In genomic region chr1:24308365-24309015, GRCh38 we compare ENCODE assay signal across 15 cellular contexts. TPM values are rescaled to one million over a fixed set of nuclear protein-coding genes. Genes with fewer than 3 reads are reported as not detected.
DNase-seq lines count a peak whose midpoint lies in the region; ATAC-seq, FAIRE-seq and TF ChIP-seq lines count a peak whose summit lies in the region.
"Had no signal": no experiment of that assay in that cellular context is flagged by ENCODE, and none has a peak within 500 bp of the region (broad histone marks: within the 10 kb centered on the region; RNA-seq: fewer than 3 reads in every experiment).

No MANE protein-coding gene starts in this region.

- no peak for TF ChIP-seq POLR2A in GM12891 (IDR thresholded peaks at IDR 0.05; ENCODE audit: low read depth, low read length)

- H3K9me3 Mint-ChIP-seq in CD8-positive, alpha-beta memory T cell: no peaks in the 10 kb centered on the region
- H3K9me3 Mint-ChIP-seq: activated B cell treated with CpG ODN at 0.5 μM for 24 hours, naive B cell had no signal

- H3K79me2 ChIP-seq in OCI-LY7 (ENCODE audit: insufficient read depth, low read depth, low read length): no peaks in the 10 kb centered on the region
- no peaks in the 10 kb centered on the region for H3K79me2 ChIP-seq in osteoblast (ENCODE audit: insufficient read depth, low read length)

- intact Hi-C loops in OCI-LY7 (cut with micrococcal nuclease; ENCODE audit: unreplicated experiment): no loop called here

- H3K27ac ChIP-seq in OCI-LY7 (ENCODE audit: low read depth, low read length, poor library complexity, severe bottlenecking) (no peak overlapping the region), osteoblast (ENCODE audit: low read depth, low read length) (no peak overlapping the region)
- no peak overlapping the region for H3K27ac ChIP-seq in CD8-positive, alpha-beta memory T cell (ENCODE audit: low read depth, low read length)

- H3K27me3 ChIP-seq in osteoblast (ENCODE audit: insufficient read depth, low read length): peaks cover 17% of the 10 kb centered on the region
- no peaks in the 10 kb centered on the region for H3K27me3 ChIP-seq in CD8-positive, alpha-beta memory T cell (ENCODE audit: insufficient read depth, low read length, poor library complexity, severe bottlenecking)

- POLR2A ChIA-PET in OCI-LY7 (lab: Charles Lee): no interaction called here
- POLR2A ChIA-PET in CD8-positive, alpha-beta memory T cell (lab: Charles Lee): no interaction called here

- no peaks in the 10 kb centered on the region for H3K36me3 Mint-ChIP-seq in CD8-positive, alpha-beta memory T cell

- H3K9me3 ChIP-seq in OCI-LY7 (ENCODE audit: low read length) (no peaks in the 10 kb centered on the region), osteoblast (ENCODE audit: low read depth, low read length) (no peaks in the 10 kb centered on the region)
- no peaks in the 10 kb centered on the region for H3K9me3 ChIP-seq in CD8-positive, alpha-beta memory T cell (ENCODE audit: low read length)

- H3K36me3 ChIP-seq in OCI-LY7 (ENCODE audit: insufficient read depth, low read length): no peaks in the 10 kb centered on the region
- no peaks in the 10 kb centered on the region for H3K36me3 ChIP-seq in osteoblast (ENCODE audit: insufficient read depth, low read length)
- H3K36me3 ChIP-seq in CD8-positive, alpha-beta memory T cell (ENCODE audit: insufficient read depth, low read length): no peaks in the 10 kb centered on the region

- FAIRE-seq in GM12891 (lab: Jason Lieb, UNC): peak; percentile 28
- FAIRE-seq: G401.6, RCC 7860 had no signal

- H3K4me3 ChIP-seq in OCI-LY7 (ENCODE audit: low read depth, low read length, poor library complexity, severe bottlenecking): no peak overlapping the region
- no peak overlapping the region for H3K4me3 ChIP-seq in epithelial cell of esophagus (ENCODE audit: low read length)
- no peak overlapping the region for H3K4me3 ChIP-seq in osteoblast (ENCODE audit: insufficient read depth, low read length)
- no peak overlapping the region for H3K4me3 ChIP-seq in CD8-positive, alpha-beta memory T cell (ENCODE audit: low read length)

- TF ChIP-seq CTCF in OCI-LY7 (conservative IDR thresholded peaks at IDR 0.05; ENCODE audit: low read length): peak; percentile 45
- peak; percentile 36 for TF ChIP-seq CTCF in epithelial cell of esophagus (IDR thresholded peaks at IDR 0.05; ENCODE audit: insufficient read depth, low read depth, low read length, missing control alignments)
- peak; percentile 48 for TF ChIP-seq CTCF in osteoblast (IDR thresholded peaks at IDR 0.05; ENCODE audit: extremely low read depth, low read depth, low read length)

- no peaks in the 10 kb centered on the region for H3K4me1 Mint-ChIP-seq in CD8-positive, alpha-beta memory T cell
- H3K4me1 Mint-ChIP-seq: naive B cell had no signal

- H3K4me2 ChIP-seq in OCI-LY7 (ENCODE audit: low read length) (no peak overlapping the region), osteoblast (ENCODE audit: insufficient read depth, low read length) (no peak overlapping the region)

- no peak for ATAC-seq in GM21447 (IDR thresholded peaks at IDR 0.05; ENCODE audit: unreplicated experiment)

- no TSS peak for BruUV-seq in OCI-LY7 (replicated peaks; lab: Mats Ljungman, UMichigan)

- no peaks in the 10 kb centered on the region for H3K9me2 ChIP-seq in OCI-LY7 (ENCODE audit: insufficient read depth, low read length)

- CTCF ChIA-PET in OCI-LY7 (lab: Charles Lee; ENCODE audit: unreplicated experiment): no interaction called here
- CTCF ChIA-PET in CD8-positive, alpha-beta memory T cell (lab: Charles Lee): interaction anchor here (1.3 kb wide), 1 partner anchor 14 kb away, joined by 3 read pairs; no protein-coding TSS in a partner anchor

- H3K27ac Mint-ChIP-seq in CD8-positive, alpha-beta memory T cell: peak overlapping the region in 1 of 8 donors; percentile 10
- H3K27ac Mint-ChIP-seq: activated B cell treated with CpG ODN at 0.5 μM for 24 hours, naive B cell had no signal

- H2AFZ ChIP-seq in OCI-LY7 (ENCODE audit: low read length) (no peak overlapping the region), osteoblast (ENCODE audit: low read length) (no peak overlapping the region)

- H3K4me3 Mint-ChIP-seq in CD8-positive, alpha-beta memory T cell: no peak overlapping the region
- H3K4me3 Mint-ChIP-seq: activated B cell treated with CpG ODN at 0.5 μM for 24 hours had no signal

- peaks cover 19 to 27% of the 10 kb centered on the region in 2 donors for H3K27me3 Mint-ChIP-seq in CD8-positive, alpha-beta memory T cell

- H3K4me1 ChIP-seq in OCI-LY7 (ENCODE audit: insufficient read depth, low read length, poor library complexity, severe bottlenecking) (no peaks in the 10 kb centered on the region), osteoblast (ENCODE audit: insufficient read depth, low read length) (no peaks in the 10 kb centered on the region)
- no peaks in the 10 kb centered on the region for H3K4me1 ChIP-seq in CD8-positive, alpha-beta memory T cell (ENCODE audit: insufficient read depth, low read length)

- H4K20me1 ChIP-seq in OCI-LY7 (ENCODE audit: insufficient read depth, low read length): no peaks in the 10 kb centered on the region
- H4K20me1 ChIP-seq in osteoblast (ENCODE audit: insufficient read depth, low read length): no peaks in the 10 kb centered on the region

- DNase-seq in GM12891 (ENCODE audit: insufficient read length, low spot score): no peak
- DNase-seq in OCI-LY7 (ENCODE audit: low spot score): peak; percentile 20
- no peak for DNase-seq in epithelial cell of esophagus (ENCODE audit: low read depth)
- peak; percentile 70 for DNase-seq in osteoblast (ENCODE audit: insufficient read length, low spot score, missing footprints)
- no peak for DNase-seq in CD8-positive, alpha-beta memory T cell
- DNase-seq in KG1 (lab: John Stamatoyannopoulos, UW): no peak
- DNase-seq: activated B cell treated with CpG ODN at 0.5 μM for 24 hours; hypothalamus; naive B cell; NCI-H1694; stimulated activated naive CD4-positive, alpha-beta T cell had no signal

TF ChIP-seq in GM12891, 5 proteins besides CTCF, POLR2A, EP300 and RAD21:
- TF ChIP-seq TAF1 (IDR thresholded peaks at IDR 0.05; ENCODE audit: low read depth, low read length) (no peak), POLR2AphosphoS5 (IDR thresholded peaks at IDR 0.05; ENCODE audit: low read depth, low read length) (no peak), SPI1 (IDR thresholded peaks at IDR 0.05; ENCODE audit: low read depth, low read length) (no peak), POU2F2 (IDR thresholded peaks at IDR 0.05; ENCODE audit: low read depth, low read length) (no peak)

RNA-seq across cellular contexts. Expression of gene GRHL3, which starts 10.7 kb away (rescaled TPM):
- polyA plus RNA-seq in GM12891 (2012; ENCODE audit: low read depth, missing spikeins): 1.1 TPM
- total RNA-seq in OCI-LY7 (2014; rRNA removed; shearing (Covaris generic)): 0.09 TPM in 1 of 2 replicates, not detected in the other
- total RNA-seq in OCI-LY7 (2022) (0.35 and 0.65 TPM in 2 replicates), osteoblast (not detected in 2 replicates)
- total RNA-seq in CD8-positive, alpha-beta memory T cell: under 1 TPM; 0.13 to 0.29 TPM
- not detected for polyA plus RNA-seq in CD8-positive, alpha-beta memory T cell
- total RNA-seq: dermis microvascular lymphatic vessel endothelial cell had no signal

Comparison
In these comparisons a context has a peak if more than half of its experiments do, and no peak if none do; other contexts are left out.
1. DNase-seq: peak in OCI-LY7 (single experiment) and osteoblast (single experiment); none in GM12891 (single experiment), epithelial cell of esophagus (single experiment), CD8-positive, alpha-beta memory T cell (0 of 5) and KG1 (single experiment).
2. Peak in every context shown above with its lines, with median percentiles within 50 percentile points of each other: CTCF ChIP-seq.